Comparison of ENCODE assay signal across 8 cellular contexts in the genomic region with DNA sequence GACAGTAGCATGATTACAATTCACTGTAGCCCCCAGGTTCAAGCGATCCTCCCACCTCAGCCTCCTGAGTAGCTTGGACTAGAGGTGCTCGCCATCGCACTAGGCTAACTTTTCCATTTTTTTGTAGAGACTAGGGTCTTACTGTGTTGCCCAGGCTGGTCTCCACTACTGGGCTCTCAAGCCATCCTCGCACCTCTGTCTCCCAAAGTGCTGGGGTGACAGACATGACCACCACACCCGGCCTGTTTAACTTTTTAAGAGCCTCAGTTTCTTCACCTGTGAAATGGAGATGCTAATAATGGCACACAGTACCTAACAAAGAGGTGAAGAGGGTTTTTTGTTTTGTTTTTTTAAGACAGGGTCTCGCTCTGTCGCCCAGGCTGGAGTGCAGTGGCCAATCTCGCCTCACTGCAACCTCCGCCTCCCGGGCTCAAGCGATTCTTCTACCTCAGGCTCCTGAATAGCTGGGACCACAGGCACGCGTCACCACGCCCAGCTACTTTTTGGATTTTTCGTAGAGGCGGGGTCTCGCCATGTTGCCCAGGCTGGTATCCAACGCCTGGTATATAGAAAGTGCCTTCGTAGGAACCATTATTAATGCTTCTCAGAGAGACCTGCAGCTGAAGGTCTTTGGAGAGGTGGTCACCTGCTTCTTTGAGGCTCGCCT. TPM values are rescaled to one million over a fixed set of nuclear protein-coding genes. Genes with fewer than 3 reads are reported as not detected.
DNase-seq lines count a peak whose midpoint lies in the region; ATAC-seq, FAIRE-seq and TF ChIP-seq lines count a peak whose summit lies in the region.

No MANE protein-coding gene starts in this region.

- peak overlapping the region; percentile 99 for H2AFZ ChIP-seq in IMR-90 (replicated peaks; ENCODE audit: low read length, poor library complexity)

- no peak overlapping the region for H3K27ac ChIP-seq in AG04450 (ENCODE audit: low read depth, low read length)
- H3K27ac ChIP-seq in IMR-90 (ENCODE audit: insufficient read depth, low read length) = peak overlapping the region; percentile 94

- no peaks in the 10 kb centered on the region for H3K36me3 ChIP-seq in IMR-90 (ENCODE audit: control insufficient read depth, insufficient read depth, low read length)
- H3K36me3 ChIP-seq in bronchial epithelial cell (ENCODE audit: control insufficient read depth, insufficient read depth, low read length) = peaks cover 2% of the 10 kb centered on the region
- H3K36me3 ChIP-seq in mucosa of stomach (ENCODE audit: control insufficient read depth, insufficient read depth, low read length) = no peaks in the 10 kb centered on the region

- DNase-seq in AG04450 (ENCODE audit: low read depth, low spot score) (no peak), IMR-90 (no peak), bronchial epithelial cell (ENCODE audit: low read depth) (no peak), OCI-M1 (lab: John Stamatoyannopoulos, UW) (no peak), SK-N-DZ (ENCODE audit: low spot score) (no peak)

- peak overlapping the region; percentile 75 for H2AK5ac ChIP-seq in IMR-90 (ENCODE audit: low read depth, low read length)

- peak overlapping the region; percentile 94 for H2AK9ac ChIP-seq in IMR-90 (replicated peaks; ENCODE audit: low read depth, low read length, poor library complexity)

- TF ChIP-seq CTCF in AG04450 (IDR thresholded peaks at IDR 0.05; ENCODE audit: low read depth, low read length) (no peak), IMR-90 (conservative IDR thresholded peaks at IDR 0.05; ENCODE audit: low read depth, low read length) (no peak), bronchial epithelial cell (IDR thresholded peaks at IDR 0.05; ENCODE audit: insufficient read depth, low read length, severe bottlenecking) (no peak)

- H3K9me3 ChIP-seq in AG04450 (ENCODE audit: control insufficient read depth, insufficient read depth, low read length) (no peaks in the 10 kb centered on the region), IMR-90 (ENCODE audit: control insufficient read depth, insufficient read depth, low read length) (no peaks in the 10 kb centered on the region), mucosa of stomach (ENCODE audit: control insufficient read depth, low read length) (no peaks in the 10 kb centered on the region)

- ATAC-seq in IMR-90 (ENCODE audit: low read depth) (no peak), GM19452 (IDR thresholded peaks at IDR 0.05; ENCODE audit: unreplicated experiment) (no peak), GM18498 (IDR thresholded peaks at IDR 0.05; ENCODE audit: unreplicated experiment) (no peak)

- peak overlapping the region; percentile 98 for H3K14ac ChIP-seq in IMR-90 (replicated peaks; ENCODE audit: low read depth, low read length)

- peak overlapping the region; percentile 98 for H2BK5ac ChIP-seq in IMR-90 (ENCODE audit: low read depth, low read length, poor library complexity, severe bottlenecking)

- BruUV-seq in IMR-90 (replicated peaks; lab: Mats Ljungman, UMichigan) = no TSS peak

- H3K79me1 ChIP-seq in IMR-90 (ENCODE audit: low read depth in 1 of 2, low read length in 2 of 2) = peaks cover 0 to 14% of the 10 kb centered on the region in 2 experiments; a peak in 2 of 4 replicates

- peak overlapping the region; percentile 90 for H4K5ac ChIP-seq in IMR-90 (ENCODE audit: low read depth, low read length)

- CTCF ChIA-PET in AG04450 (lab: Charles Lee) (interaction anchor here (0.6 to 2.9 kb wide), 13 partner anchors 9 to 456 kb away, joined by 3 to 17 read pairs (median 4); partner anchors contain the start of gene KRTCAP2), IMR-90 (lab: Yijun Ruan, JAX) (interaction anchor here (1.0 to 1.2 kb wide), 2 partner anchors 20 to 149 kb away, joined by 3 read pairs; partner anchors contain the start of gene PBXIP1)

- WGBS in IMR-90 (ENCODE audit: extremely low coverage in 2 of 2, insufficient read length in 1 of 2), 2 experiments = 72% methylated on average over 12 of the region's 20 CpGs; no CpG with 5 or more reads in 1 of the 2 experiments

- H4K91ac ChIP-seq in IMR-90 (ENCODE audit: insufficient read depth, low read depth, low read length) = peak overlapping the region; percentile 99; the same call in 1 of the 2 replicates

- H3K4me1 ChIP-seq in IMR-90 (ENCODE audit: control insufficient read depth, insufficient read depth, low read length) (peaks cover 2% of the 10 kb centered on the region), mucosa of stomach (ENCODE audit: control insufficient read depth, insufficient read depth, low read length) (peaks cover 50% of the 10 kb centered on the region)

- no peak for FAIRE-seq in bronchial epithelial cell (lab: Jason Lieb, UNC)

- TF ChIP-seq POLR2A in IMR-90 (IDR thresholded peaks at IDR 0.05; ENCODE audit: low read depth, low read length) = no peak

- H3K4me2 ChIP-seq in IMR-90 (ENCODE audit: low read depth, low read length) = peak overlapping the region; percentile 96

- intact Hi-C loops in IMR-90 (cut with micrococcal nuclease) = loop anchor here (2.0 kb wide), 1 partner anchor 65 kb away; no protein-coding TSS in a partner anchor

- H3K9me1 ChIP-seq in IMR-90 (ENCODE audit: insufficient read depth, low read length) = peaks cover 11% of the 10 kb centered on the region; the same call in 1 of the 2 replicates

- peak overlapping the region; percentile 31; the same call in 1 of the 2 replicates for H3K56ac ChIP-seq in IMR-90 (ENCODE audit: extremely low read depth, insufficient read depth, low read length)

- H2BK120ac ChIP-seq in IMR-90 (ENCODE audit: low read depth, low read length) = no peak overlapping the region; the same call in 1 of the 2 replicates

- H3K23ac ChIP-seq in IMR-90 (ENCODE audit: low read depth, low read length) = peak overlapping the region; percentile 20; the same call in 1 of the 2 replicates

- H3K27me3 ChIP-seq in AG04450 (ENCODE audit: control insufficient read depth, insufficient read depth, low read length) (peaks cover 2% of the 10 kb centered on the region), IMR-90 (ENCODE audit: control insufficient read depth, insufficient read depth, low read length) (no peaks in the 10 kb centered on the region), bronchial epithelial cell (ENCODE audit: control insufficient read depth, insufficient read depth, low read length) (no peaks in the 10 kb centered on the region), mucosa of stomach (ENCODE audit: control insufficient read depth, insufficient read depth, low read length) (no peaks in the 10 kb centered on the region)

- POLR2A ChIA-PET in AG04450 (lab: Yijun Ruan, JAX) (interaction anchor here (0.9 to 1.4 kb wide), 4 partner anchors 19 to 115 kb away, joined by 4 to 8 read pairs (median 5); partner anchors contain the start of genes ADAM15, PYGO2 and SHC1), IMR-90 (lab: Charles Lee; ENCODE audit: unreplicated experiment) (interaction anchor here (0.6 kb wide), 2 partner anchors 31 to 208 kb away, joined by 4 to 6 read pairs; no protein-coding TSS in a partner anchor)

- peak overlapping the region; percentile 71 to 99 for H4K8ac ChIP-seq in IMR-90 (ENCODE audit: low read depth in 2 of 2, low read length in 2 of 2)

- H3K4ac ChIP-seq in IMR-90 (ENCODE audit: low read depth, low read length) = peak overlapping the region; percentile 97

- in situ Hi-C loops in IMR-90 (cut with MboI; ENCODE audit: low sequenced_read_pairs) = no loop called here

- H4K20me1 ChIP-seq in IMR-90 (ENCODE audit: insufficient read depth, low read length) = no peaks in the 10 kb centered on the region

- dilution Hi-C loops in IMR-90 (cut with HindIII; ENCODE audit: low sequenced_read_pairs, unreplicated experiment) = no loop called here

- H3K9ac ChIP-seq in IMR-90 (ENCODE audit: low read depth, low read length) = peak overlapping the region; percentile 96
- H3K9ac ChIP-seq in mucosa of stomach (ENCODE audit: low read length) = peak overlapping the region; percentile 97

- peak overlapping the region; percentile 73 for H3K18ac ChIP-seq in IMR-90 (ENCODE audit: low read depth, low read length)

- H2BK20ac ChIP-seq in IMR-90 (ENCODE audit: low read depth, low read length) = no peak overlapping the region

- 0 out of 3 replicates have a peak overlapping the region, but pooled peaks have one; percentile 99 for H2BK15ac ChIP-seq in IMR-90 (ENCODE audit: low read depth, low read length)

- H3K4me3 ChIP-seq in AG04450 (ENCODE audit: low read depth, low read length) (peak overlapping the region; percentile 72), IMR-90 (ENCODE audit: insufficient read depth, low read depth, low read length) (peak overlapping the region; percentile 63), bronchial epithelial cell (ENCODE audit: low read depth, low read length) (peak overlapping the region; percentile 67), mucosa of stomach (ENCODE audit: low read length) (peak overlapping the region; percentile 80)

- TF ChIP-seq RAD21 in IMR-90 (IDR thresholded peaks at IDR 0.05; ENCODE audit: low read length) = no peak

RNA-seq across cellular contexts. Expression of gene PMVK, which starts 0.6 kb away (rescaled TPM):
- polyA plus RNA-seq in AG04450 (2011; rRNA removed) = 21.0 and 24.7 TPM in 2 replicates
- polyA minus RNA-seq in AG04450 (2011; rRNA and poly(A)+ RNA removed) = 9.0 and 10.2 TPM in 2 replicates
- 7.2 and 9.0 TPM in 2 replicates for total RNA-seq in IMR-90 (2012; rRNA removed)
- 28.1 and 31.8 TPM in 2 replicates for polyA plus RNA-seq in IMR-90 (2012; rRNA removed)
- 32.4 and 35.3 TPM in 2 replicates for polyA plus RNA-seq in IMR-90 (2012; cell fraction: cytosol; rRNA removed)
- polyA plus RNA-seq in IMR-90 (2012; cell fraction: nucleus; rRNA removed; ENCODE audit: low replicate concordance) = 8.8 and 9.7 TPM in 2 replicates
- 11.3 and 24.6 TPM in 2 replicates for total RNA-seq in bronchial epithelial cell
- 6.5 and 8.0 TPM in 2 replicates for polyA plus RNA-seq in SK-N-DZ (2014; cell fraction: cytosol; rRNA removed)
- 3.1 and 4.4 TPM in 2 replicates for polyA plus RNA-seq in SK-N-DZ (2014; cell fraction: nucleus; rRNA removed)

RNA-seq across cellular contexts. Expression of gene PBXIP1, which starts 20.0 kb away (rescaled TPM):
- polyA plus RNA-seq in AG04450 (2011; rRNA removed) (72.2 and 87.1 TPM in 2 replicates), IMR-90 (2012; rRNA removed) (40.5 and 44.2 TPM in 2 replicates)
- polyA minus RNA-seq in AG04450 (2011; rRNA and poly(A)+ RNA removed) = 36.1 and 49.5 TPM in 2 replicates
- total RNA-seq in IMR-90 (2012; rRNA removed) (24.2 and 28.3 TPM in 2 replicates), bronchial epithelial cell (23.7 and 28.3 TPM in 2 replicates)
- 36.1 and 53.6 TPM in 2 replicates for polyA plus RNA-seq in IMR-90 (2012; cell fraction: cytosol; rRNA removed)
- polyA plus RNA-seq in IMR-90 (2012; cell fraction: nucleus; rRNA removed; ENCODE audit: low replicate concordance) = 41.6 and 43.1 TPM in 2 replicates
- polyA plus RNA-seq in SK-N-DZ (2014; cell fraction: cytosol; rRNA removed) = 15.1 and 33.8 TPM in 2 replicates
- polyA plus RNA-seq in SK-N-DZ (2014; cell fraction: nucleus; rRNA removed) = 32.1 and 33.5 TPM in 2 replicates

RNA-seq across cellular contexts. Expression of gene PYGO2, which starts 25.7 kb away (rescaled TPM):
- polyA plus RNA-seq in AG04450 (2011; rRNA removed) (18.1 and 19.3 TPM in 2 replicates), IMR-90 (2012; rRNA removed) (12.3 and 14.8 TPM in 2 replicates)
- polyA minus RNA-seq in AG04450 (2011; rRNA and poly(A)+ RNA removed) = 14.3 and 14.8 TPM in 2 replicates
- total RNA-seq in IMR-90 (2012; rRNA removed) (5.3 and 5.4 TPM in 2 replicates), bronchial epithelial cell (7.4 and 20.0 TPM in 2 replicates)
- polyA plus RNA-seq in IMR-90 (2012; cell fraction: cytosol; rRNA removed) = 7.8 and 8.6 TPM in 2 replicates
- polyA plus RNA-seq in IMR-90 (2012; cell fraction: nucleus; rRNA removed; ENCODE audit: low replicate concordance) = 28.6 and 31.8 TPM in 2 replicates
- polyA plus RNA-seq in SK-N-DZ (2014; cell fraction: cytosol; rRNA removed) = 51.1 and 56.2 TPM in 2 replicates
- 31.1 and 41.1 TPM in 2 replicates for polyA plus RNA-seq in SK-N-DZ (2014; cell fraction: nucleus; rRNA removed)

RNA-seq across cellular contexts. Expression of gene SHC1, which starts 34.7 kb away (rescaled TPM):
- polyA plus RNA-seq in AG04450 (2011; rRNA removed) = 371 and 409 TPM in 2 replicates
- 335 and 453 TPM in 2 replicates for polyA minus RNA-seq in AG04450 (2011; rRNA and poly(A)+ RNA removed)
- 291 and 355 TPM in 2 replicates for total RNA-seq in IMR-90 (2012; rRNA removed)
- polyA plus RNA-seq in IMR-90 (2012; rRNA removed) = 337 and 352 TPM in 2 replicates
- polyA plus RNA-seq in IMR-90 (2012; cell fraction: cytosol; rRNA removed) = 216 and 285 TPM in 2 replicates
- 1,266 and 1,683 TPM in 2 replicates for polyA plus RNA-seq in IMR-90 (2012; cell fraction: nucleus; rRNA removed; ENCODE audit: low replicate concordance)
- 216 and 351 TPM in 2 replicates for total RNA-seq in bronchial epithelial cell
- polyA plus RNA-seq in SK-N-DZ (2014; cell fraction: cytosol; rRNA removed) = 65.4 and 75.4 TPM in 2 replicates
- polyA plus RNA-seq in SK-N-DZ (2014; cell fraction: nucleus; rRNA removed) = 98.6 and 121 TPM in 2 replicates

RNA-seq across cellular contexts. Expression of gene CKS1B, which starts 38.6 kb away (rescaled TPM):
- 66.4 and 81.3 TPM in 2 replicates for polyA plus RNA-seq in AG04450 (2011; rRNA removed)
- polyA minus RNA-seq in AG04450 (2011; rRNA and poly(A)+ RNA removed) = 32.1 and 34.2 TPM in 2 replicates
- total RNA-seq in IMR-90 (2012; rRNA removed) = 129 and 140 TPM in 2 replicates
- polyA plus RNA-seq in IMR-90 (2012; rRNA removed) = 195 and 272 TPM in 2 replicates
- polyA plus RNA-seq in IMR-90 (2012; cell fraction: cytosol; rRNA removed) = 48.5 and 174 TPM in 2 replicates
- 12.1 and 45.9 TPM in 2 replicates for polyA plus RNA-seq in IMR-90 (2012; cell fraction: nucleus; rRNA removed; ENCODE audit: low replicate concordance)
- total RNA-seq in bronchial epithelial cell = 56.3 and 76.9 TPM in 2 replicates
- polyA plus RNA-seq in SK-N-DZ (2014; cell fraction: cytosol; rRNA removed) = 523 and 644 TPM in 2 replicates
- polyA plus RNA-seq in SK-N-DZ (2014; cell fraction: nucleus; rRNA removed) = 311 and 412 TPM in 2 replicates
